1 cellular context compared by ENCODE assay signal in genomic region chr2:30324245-30324644, GRCh38.
TF ChIP-seq lines count a peak whose summit lies in the region.

No MANE protein-coding gene starts in this region.

TF ChIP-seq in GM12878, 131 proteins besides CTCF, POLR2A, EP300 and RAD21:
- TF ChIP-seq, protein P1, sequence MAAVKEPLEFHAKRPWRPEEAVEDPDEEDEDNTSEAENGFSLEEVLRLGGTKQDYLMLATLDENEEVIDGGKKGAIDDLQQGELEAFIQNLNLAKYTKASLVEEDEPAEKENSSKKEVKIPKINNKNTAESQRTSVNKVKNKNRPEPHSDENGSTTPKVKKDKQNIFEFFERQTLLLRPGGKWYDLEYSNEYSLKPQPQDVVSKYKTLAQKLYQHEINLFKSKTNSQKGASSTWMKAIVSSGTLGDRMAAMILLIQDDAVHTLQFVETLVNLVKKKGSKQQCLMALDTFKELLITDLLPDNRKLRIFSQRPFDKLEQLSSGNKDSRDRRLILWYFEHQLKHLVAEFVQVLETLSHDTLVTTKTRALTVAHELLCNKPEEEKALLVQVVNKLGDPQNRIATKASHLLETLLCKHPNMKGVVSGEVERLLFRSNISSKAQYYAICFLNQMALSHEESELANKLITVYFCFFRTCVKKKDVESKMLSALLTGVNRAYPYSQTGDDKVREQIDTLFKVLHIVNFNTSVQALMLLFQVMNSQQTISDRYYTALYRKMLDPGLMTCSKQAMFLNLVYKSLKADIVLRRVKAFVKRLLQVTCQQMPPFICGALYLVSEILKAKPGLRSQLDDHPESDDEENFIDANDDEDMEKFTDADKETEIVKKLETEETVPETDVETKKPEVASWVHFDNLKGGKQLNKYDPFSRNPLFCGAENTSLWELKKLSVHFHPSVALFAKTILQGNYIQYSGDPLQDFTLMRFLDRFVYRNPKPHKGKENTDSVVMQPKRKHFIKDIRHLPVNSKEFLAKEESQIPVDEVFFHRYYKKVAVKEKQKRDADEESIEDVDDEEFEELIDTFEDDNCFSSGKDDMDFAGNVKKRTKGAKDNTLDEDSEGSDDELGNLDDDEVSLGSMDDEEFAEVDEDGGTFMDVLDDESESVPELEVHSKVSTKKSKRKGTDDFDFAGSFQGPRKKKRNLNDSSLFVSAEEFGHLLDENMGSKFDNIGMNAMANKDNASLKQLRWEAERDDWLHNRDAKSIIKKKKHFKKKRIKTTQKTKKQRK (IDR thresholded peaks at IDR 0.05; ENCODE audit: low read depth, low read length), result no peak
- TF ChIP-seq GABPA (IDR thresholded peaks at IDR 0.05; ENCODE audit: low read depth), result no peak
- no peak for TF ChIP-seq EZH2 (IDR thresholded peaks at IDR 0.05; ENCODE audit: borderline replicate concordance, control insufficient read depth, low read depth, low read length)
- no peak for TF ChIP-seq ETV6 (conservative IDR thresholded peaks at IDR 0.05 in 1 of 2, IDR thresholded peaks at IDR 0.05 in 1 of 2; ENCODE audit: borderline replicate concordance in 1 of 2, low read depth in 1 of 2)
- no peak for TF ChIP-seq REST (IDR thresholded peaks at IDR 0.05; ENCODE audit: low read depth, low read length)
- no peak for TF ChIP-seq CHD2 (IDR thresholded peaks at IDR 0.05; ENCODE audit: borderline replicate concordance, low read depth, low read length)
- no peak for TF ChIP-seq MTA2 (IDR thresholded peaks at IDR 0.05; ENCODE audit: low read depth)
- TF ChIP-seq MXI1 (IDR thresholded peaks at IDR 0.05; ENCODE audit: low read depth, low read length), result no peak
- TF ChIP-seq IKZF1 (conservative IDR thresholded peaks at IDR 0.05), result no peak
- TF ChIP-seq MLLT1 (IDR thresholded peaks at IDR 0.05), result no peak
- no peak for TF ChIP-seq LARP7 (IDR thresholded peaks at IDR 0.05)
- TF ChIP-seq SMAD5 (IDR thresholded peaks at IDR 0.05; ENCODE audit: low read depth), result no peak
- TF ChIP-seq, protein P2, sequence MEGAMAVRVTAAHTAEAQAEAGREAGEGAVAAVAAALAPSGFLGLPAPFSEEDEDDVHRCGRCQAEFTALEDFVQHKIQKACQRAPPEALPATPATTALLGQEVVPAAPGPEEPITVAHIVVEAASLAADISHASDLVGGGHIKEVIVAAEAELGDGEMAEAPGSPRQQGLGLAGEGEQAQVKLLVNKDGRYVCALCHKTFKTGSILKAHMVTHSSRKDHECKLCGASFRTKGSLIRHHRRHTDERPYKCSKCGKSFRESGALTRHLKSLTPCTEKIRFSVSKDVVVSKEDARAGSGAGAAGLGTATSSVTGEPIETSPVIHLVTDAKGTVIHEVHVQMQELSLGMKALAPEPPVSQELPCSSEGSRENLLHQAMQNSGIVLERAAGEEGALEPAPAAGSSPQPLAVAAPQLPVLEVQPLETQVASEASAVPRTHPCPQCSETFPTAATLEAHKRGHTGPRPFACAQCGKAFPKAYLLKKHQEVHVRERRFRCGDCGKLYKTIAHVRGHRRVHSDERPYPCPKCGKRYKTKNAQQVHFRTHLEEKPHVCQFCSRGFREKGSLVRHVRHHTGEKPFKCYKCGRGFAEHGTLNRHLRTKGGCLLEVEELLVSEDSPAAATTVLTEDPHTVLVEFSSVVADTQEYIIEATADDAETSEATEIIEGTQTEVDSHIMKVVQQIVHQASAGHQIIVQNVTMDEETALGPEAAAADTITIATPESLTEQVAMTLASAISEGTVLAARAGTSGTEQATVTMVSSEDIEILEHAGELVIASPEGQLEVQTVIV (IDR thresholded peaks at IDR 0.05; ENCODE audit: borderline replicate concordance, partially characterized antibody), result no peak
- TF ChIP-seq EGR1 (IDR thresholded peaks at IDR 0.05; ENCODE audit: borderline replicate concordance in 1 of 2, low read depth in 2 of 2, low read length in 2 of 2), result no peak
- no peak for TF ChIP-seq KLF5 (IDR thresholded peaks at IDR 0.05; ENCODE audit: partially characterized antibody)
TF ChIP-seq in GM12878: peak in this region for 0.
